In genomic region chr2:25981596-25982272, GRCh38 we compare ENCODE assay signal across 8 cellular contexts. TPM values are rescaled to one million over a fixed set of nuclear protein-coding genes. Genes with fewer than 3 reads are reported as not detected.
DNase-seq lines count a peak whose midpoint lies in the region; ATAC-seq and TF ChIP-seq lines count a peak whose summit lies in the region.

No MANE protein-coding gene starts in this region.

- H3K4me2 ChIP-seq in MM.1S (ENCODE audit: low read depth, low read length): peak overlapping the region; percentile 97

- peak overlapping the region; percentile 91 for H2AFZ ChIP-seq in MM.1S (ENCODE audit: low read length)

- H4K20me1 ChIP-seq in MM.1S (ENCODE audit: insufficient read depth, low read length): no peaks in the 10 kb centered on the region

- TF ChIP-seq CTCF in MM.1S (IDR thresholded peaks at IDR 0.05; ENCODE audit: low read length) (no peak), chondrocyte (IDR thresholded peaks at IDR 0.05) (peak; percentile 32), lower lobe of right lung (IDR thresholded peaks at IDR 0.05) (no peak), testis (IDR thresholded peaks at IDR 0.05) (no peak)

- intact Hi-C loops in lower lobe of right lung (cut with DNase I) (no loop called here), testis (cut with DNase I; ENCODE audit: low total_unique reads) (no loop called here)

- H3K27ac ChIP-seq in MM.1S (ENCODE audit: low read length): no peak overlapping the region
- peak overlapping the region; percentile 58 for H3K27ac ChIP-seq in lower lobe of right lung
- H3K27ac ChIP-seq in testis: peak overlapping the region; percentile 33 to 68

- H3K4me3 ChIP-seq in MM.1S (ENCODE audit: low read length): peak overlapping the region; percentile 89
- H3K4me3 ChIP-seq in lower lobe of right lung: peak overlapping the region; percentile 87
- H3K4me3 ChIP-seq in testis: peak overlapping the region; percentile 73 to 81

- no peaks in the 10 kb centered on the region for H3K4me1 ChIP-seq in MM.1S (ENCODE audit: low read length)
- peaks cover 10% of the 10 kb centered on the region for H3K4me1 ChIP-seq in lower lobe of right lung
- peaks cover 6% of the 10 kb centered on the region for H3K4me1 ChIP-seq in testis

- H3K9ac ChIP-seq in MM.1S (ENCODE audit: low read length): peak overlapping the region; percentile 44; the same call in 1 of the 2 replicates

- peak; percentile 30 for ATAC-seq in GM19452 (IDR thresholded peaks at IDR 0.05; ENCODE audit: unreplicated experiment)
- ATAC-seq in lower lobe of right lung: peak; percentile 57 to 59

- H3K4me3 Mint-ChIP-seq in chondrocyte (ENCODE audit: unreplicated experiment): peak overlapping the region; percentile 83

- no peaks in the 10 kb centered on the region for H3K79me2 ChIP-seq in MM.1S (ENCODE audit: low read length)

- H3K4me1 Mint-ChIP-seq in chondrocyte (ENCODE audit: low read depth): peaks cover 53% of the 10 kb centered on the region

- H3K27ac Mint-ChIP-seq in chondrocyte (ENCODE audit: unreplicated experiment): no peak overlapping the region

- H3F3A ChIP-seq in MM.1S (ENCODE audit: insufficient read depth, low read length): no peaks in the 10 kb centered on the region

- in situ Hi-C loops in KBM-7 (cut with MboI; ENCODE audit: low pct_unique_long_range_greater_than_20kb, low sequenced_read_pairs): no loop called here

- H3K9me3 ChIP-seq in MM.1S (replicated peaks; ENCODE audit: insufficient read depth, low read length) (no peaks in the 10 kb centered on the region), lower lobe of right lung (no peaks in the 10 kb centered on the region), testis (no peaks in the 10 kb centered on the region)

- no peaks in the 10 kb centered on the region; the same call in 1 of the 2 replicates for H3K27me3 ChIP-seq in MM.1S (replicated peaks; ENCODE audit: insufficient read depth, low read length)
- H3K27me3 ChIP-seq in lower lobe of right lung (ENCODE audit: low read depth): no peaks in the 10 kb centered on the region
- no peaks in the 10 kb centered on the region for H3K27me3 ChIP-seq in testis

- TF ChIP-seq POLR2A in testis (IDR thresholded peaks at IDR 0.05): no peak

- no peaks in the 10 kb centered on the region for H3K27me3 Mint-ChIP-seq in chondrocyte (ENCODE audit: low read depth)

- no peaks in the 10 kb centered on the region for H3K9me2 ChIP-seq in MM.1S (replicated peaks; ENCODE audit: insufficient read depth, low read length)

- H3K36me3 ChIP-seq in MM.1S (replicated peaks; ENCODE audit: insufficient read depth, low read length) (no peaks in the 10 kb centered on the region), lower lobe of right lung (no peaks in the 10 kb centered on the region), testis (ENCODE audit: low read depth, missing control alignments) (no peaks in the 10 kb centered on the region)

- 0 to 6% methylated on average over 5 to 43 of the region's 44 CpGs for WGBS in testis, 2 donors

- DNase-seq in CD1c-positive myeloid dendritic cell (ENCODE audit: extremely low spot score): peak; percentile 21
- DNase-seq in MM.1S: no peak
- no peak for DNase-seq in chondrocyte (ENCODE audit: low spot score)
- DNase-seq in lower lobe of right lung: no peak
- DNase-seq in testis: no peak
- no peak for DNase-seq in KBM-7
- DNase-seq in activated CD4-positive, alpha-beta T cell treated with anti-CD3 and anti-CD28 coated beads, Interleukin-2, amount 50 U/mL, for 1 hour: no peak

- H3K36me3 Mint-ChIP-seq in chondrocyte (ENCODE audit: low read depth): no peaks in the 10 kb centered on the region

- no peaks in the 10 kb centered on the region for H3K9me3 Mint-ChIP-seq in chondrocyte (ENCODE audit: low read depth)

RNA-seq across cellular contexts. Expression of gene KIF3C, which starts 0.6 kb away (rescaled TPM):
- total RNA-seq in chondrocyte (34.4 to 38.6 TPM (median 37.3 TPM) in 3 replicates), lower lobe of right lung (6.0 TPM), testis (1 to 10 TPM; 8.7 to 9.8 TPM)
- 7.1 TPM for polyA plus RNA-seq in testis (ENCODE audit: insufficient read depth, low read depth, low replicate concordance)

RNA-seq across cellular contexts. Expression of gene RAB10, which starts 52.1 kb away (rescaled TPM):
- total RNA-seq in chondrocyte (148 to 162 TPM (median 153 TPM) in 3 replicates), lower lobe of right lung (113 TPM), testis (100 to 1,000 TPM in 1 of 2 donors, 10 to 100 TPM in 1; 96.8 to 112 TPM)
- 74.8 TPM for polyA plus RNA-seq in testis (ENCODE audit: insufficient read depth, low read depth, low replicate concordance)
